ENCODE assay signal across 23 cellular contexts in genomic region chr1:21838359-21839157, GRCh38. TPM values are rescaled to one million over a fixed set of nuclear protein-coding genes. Genes with fewer than 3 reads are reported as not detected.
DNase-seq lines count a peak whose midpoint lies in the region; ATAC-seq and TF ChIP-seq lines count a peak whose summit lies in the region.
"Had no signal": no experiment of that assay in that cellular context is flagged by ENCODE, and none has a peak within 500 bp of the region (broad histone marks: within the 10 kb centered on the region; RNA-seq: fewer than 3 reads in every experiment).

No MANE protein-coding gene starts in this region.

- H3K27me3 ChIP-seq in RWPE2 (ENCODE audit: insufficient read depth, poor library complexity, severe bottlenecking) (no peaks in the 10 kb centered on the region), neuronal stem cell (ENCODE audit: control insufficient read depth in 3 of 3, insufficient read depth in 3 of 3, low read depth in 1 of 3, low read length in 3 of 3) (no peaks in the 10 kb centered on the region)

- ATAC-seq in RWPE2 (ENCODE audit: low read depth): no peak
- no peak for ATAC-seq in GM19328 (IDR thresholded peaks at IDR 0.05; ENCODE audit: unreplicated experiment)
- no peak for ATAC-seq in GM21786 (IDR thresholded peaks at IDR 0.05; ENCODE audit: unreplicated experiment)
- no peak for ATAC-seq in HG02884 (IDR thresholded peaks at IDR 0.05; ENCODE audit: unreplicated experiment)
- ATAC-seq: HCT116, HepG2 had no signal

- intact Hi-C loops in Calu3 (cut with micrococcal nuclease; ENCODE audit: unreplicated experiment): no loop called here

- H3K36me3 Mint-ChIP-seq in Calu3 (ENCODE audit: insufficient read depth, unreplicated experiment): peaks cover 80% of the 10 kb centered on the region
- H3K36me3 Mint-ChIP-seq in endothelial cell (ENCODE audit: low read depth, unreplicated experiment): peaks cover 54% of the 10 kb centered on the region

- no CpG with 5 or more reads among the region's 23 CpGs for WGBS in neuronal stem cell (ENCODE audit: extremely low coverage in 2 of 2, insufficient read length in 2 of 2, insufficient replicate concordance in 1 of 2), 2 donors

- H3K4me3 ChIP-seq in RWPE2 (ENCODE audit: severe bottlenecking) (no peak overlapping the region), neuronal stem cell (ENCODE audit: low read length in 2 of 2) (peak overlapping the region in 1 of 2 donors; percentile 21)
- H3K4me3 ChIP-seq: GM23248 had no signal

- H4K8ac ChIP-seq in neuronal stem cell (ENCODE audit: low read depth, low read length): peak overlapping the region; percentile 10

- H2AK5ac ChIP-seq in neuronal stem cell (ENCODE audit: low read depth, low read length): no peak overlapping the region

- no peak overlapping the region for H4K91ac ChIP-seq in neuronal stem cell (ENCODE audit: low read depth, low read length, poor library complexity)

- no peak overlapping the region for H3K4me3 Mint-ChIP-seq in Calu3 (ENCODE audit: low read depth, unreplicated experiment)
- H3K4me3 Mint-ChIP-seq in endothelial cell (ENCODE audit: unreplicated experiment): peak overlapping the region; percentile 51
- H3K4me3 Mint-ChIP-seq: CD4-positive, alpha-beta T cell; IgD-negative memory B cell had no signal

- no peaks in the 10 kb centered on the region for H3K9me3 ChIP-seq in RWPE2 (ENCODE audit: severe bottlenecking)
- H3K9me3 ChIP-seq in neuronal stem cell (replicated peaks in 1 of 2; ENCODE audit: control insufficient read depth in 2 of 2, insufficient read depth in 1 of 2, low read depth in 1 of 2, low read length in 2 of 2): peaks cover 18 to 20% of the 10 kb centered on the region in 2 donors
- H3K9me3 ChIP-seq: Caco-2 had no signal

- peak overlapping the region; percentile 39 for H2BK5ac ChIP-seq in neuronal stem cell (ENCODE audit: low read length)

- H3K27ac ChIP-seq in RWPE2 (ENCODE audit: poor library complexity, severe bottlenecking) (no peak overlapping the region), neuronal stem cell (replicated peaks; ENCODE audit: low read length) (no peak overlapping the region)
- H3K27ac ChIP-seq: C4-2B, GM23248 had no signal

- H3K79me1 ChIP-seq in neuronal stem cell (ENCODE audit: low read depth, low read length): peaks cover 2% of the 10 kb centered on the region

- no peak overlapping the region for H2BK15ac ChIP-seq in neuronal stem cell (ENCODE audit: low read length)

- H3K18ac ChIP-seq in neuronal stem cell (ENCODE audit: low read length): no peak overlapping the region

- TF ChIP-seq CTCF in Calu3 (IDR thresholded peaks at IDR 0.05; ENCODE audit: unreplicated experiment) (no peak), RWPE2 (IDR thresholded peaks at IDR 0.05; ENCODE audit: poor library complexity, severe bottlenecking) (no peak), endothelial cell (IDR thresholded peaks at IDR 0.05; ENCODE audit: unreplicated experiment) (no peak)

- peaks cover 44% of the 10 kb centered on the region for H3K36me3 ChIP-seq in RWPE2 (ENCODE audit: low read depth)
- H3K36me3 ChIP-seq in neuronal stem cell (replicated peaks in 1 of 2; ENCODE audit: control insufficient read depth in 2 of 2, insufficient read depth in 2 of 2, low read length in 2 of 2): peaks cover 58 to 86% of the 10 kb centered on the region in 2 donors

- H3K4me2 ChIP-seq in neuronal stem cell (ENCODE audit: insufficient read depth, low read length, poor library complexity, severe bottlenecking): no peak overlapping the region

- H3K23ac ChIP-seq in neuronal stem cell (ENCODE audit: low read depth, low read length, poor library complexity): no peak overlapping the region

- H3K27ac Mint-ChIP-seq in Calu3 (ENCODE audit: unreplicated experiment) (peak overlapping the region; percentile 54), endothelial cell (ENCODE audit: unreplicated experiment) (no peak overlapping the region)
- H3K27ac Mint-ChIP-seq: CD4-positive, alpha-beta T cell had no signal

- CTCF ChIA-PET in Calu3 (lab: Charles Lee): no interaction called here

- no peak overlapping the region for H2BK120ac ChIP-seq in neuronal stem cell (ENCODE audit: low read depth, low read length)

- H3K9me3 Mint-ChIP-seq in Calu3 (ENCODE audit: low read depth, unreplicated experiment) (peaks cover 2% of the 10 kb centered on the region), endothelial cell (ENCODE audit: unreplicated experiment) (no peaks in the 10 kb centered on the region)

- no peak overlapping the region for H2BK12ac ChIP-seq in neuronal stem cell (ENCODE audit: low read length)

- DNase-seq in Calu3 (no peak), RWPE2 (ENCODE audit: low spot score) (peak; percentile 52), endothelial cell (ENCODE audit: low spot score) (no peak), neuronal stem cell (ENCODE audit: low spot score) (no peak), hypothalamus (lab: John Stamatoyannopoulos, UW) (no peak)
- DNase-seq: AML-193; Caco-2; CD4-positive, alpha-beta T cell; DMS153; DMS79; GDM1; GM23248; H7; KG1 had no signal

- H3K9ac ChIP-seq in neuronal stem cell (ENCODE audit: low read depth, low read length, poor library complexity): no peak overlapping the region
- H3K9ac ChIP-seq: GM23248 had no signal

- H3K4me1 ChIP-seq in RWPE2 (ENCODE audit: insufficient read depth, poor library complexity, severe bottlenecking): no peaks in the 10 kb centered on the region
- H3K4me1 ChIP-seq in neuronal stem cell (ENCODE audit: control insufficient read depth in 2 of 2, insufficient read depth in 1 of 2, low read depth in 1 of 2, low read length in 2 of 2): no peaks in the 10 kb centered on the region
- H3K4me1 ChIP-seq: Caco-2 had no signal

- H3K4ac ChIP-seq in neuronal stem cell (ENCODE audit: low read length): no peak overlapping the region

- no peak overlapping the region for H2AFZ ChIP-seq in neuronal stem cell (ENCODE audit: low read length)
- H2AFZ ChIP-seq: GM23248 had no signal

- H3K27me3 Mint-ChIP-seq in Calu3 (ENCODE audit: unreplicated experiment) (no peaks in the 10 kb centered on the region), endothelial cell (ENCODE audit: unreplicated experiment) (peaks cover 43% of the 10 kb centered on the region)
- H3K27me3 Mint-ChIP-seq: CD4-positive, alpha-beta T cell; IgD-negative memory B cell had no signal

- H3K4me1 Mint-ChIP-seq in Calu3 (ENCODE audit: low read depth, unreplicated experiment) (no peaks in the 10 kb centered on the region), endothelial cell (ENCODE audit: unreplicated experiment) (no peaks in the 10 kb centered on the region)
- H3K4me1 Mint-ChIP-seq: IgD-negative memory B cell had no signal

- peak overlapping the region; percentile 47 for H3K14ac ChIP-seq in neuronal stem cell (ENCODE audit: low read length)

- TSS peak; percentile 20 for BruUV-seq in Calu3 (replicated peaks; lab: Mats Ljungman, UMichigan)

RNA-seq across cellular contexts. Expression of gene LDLRAD2, which starts 26.5 kb away (rescaled TPM):
- total RNA-seq in Calu3 (2022) (0.12 TPM in 1 of 2 replicates, not detected in the other), endothelial cell (ENCODE audit: unreplicated experiment) (1.3 TPM)
- polyA plus RNA-seq in neuronal stem cell (2013, experiment 1 of 2): 0.28 TPM
- polyA plus RNA-seq in neuronal stem cell (2013, experiment 2 of 2): 0.28 TPM
- total RNA-seq: Caco-2; CD4-positive, alpha-beta T cell; Daoy; GM23248; HepG2 had no signal
- polyA plus RNA-seq: BJ, HepG2 had no signal

RNA-seq across cellular contexts. Expression of gene USP48, which starts 55.6 kb away (rescaled TPM):
- total RNA-seq in Calu3 (2022): 56.6 and 62.3 TPM in 2 replicates
- 57.9 TPM for total RNA-seq in endothelial cell (ENCODE audit: unreplicated experiment)
- 20.9 TPM for polyA plus RNA-seq in neuronal stem cell (2013, experiment 1 of 2)
- 21.8 TPM for polyA plus RNA-seq in neuronal stem cell (2013, experiment 2 of 2)
